Comparison of ENCODE assay signal across 8 cellular contexts in the genomic region with DNA sequence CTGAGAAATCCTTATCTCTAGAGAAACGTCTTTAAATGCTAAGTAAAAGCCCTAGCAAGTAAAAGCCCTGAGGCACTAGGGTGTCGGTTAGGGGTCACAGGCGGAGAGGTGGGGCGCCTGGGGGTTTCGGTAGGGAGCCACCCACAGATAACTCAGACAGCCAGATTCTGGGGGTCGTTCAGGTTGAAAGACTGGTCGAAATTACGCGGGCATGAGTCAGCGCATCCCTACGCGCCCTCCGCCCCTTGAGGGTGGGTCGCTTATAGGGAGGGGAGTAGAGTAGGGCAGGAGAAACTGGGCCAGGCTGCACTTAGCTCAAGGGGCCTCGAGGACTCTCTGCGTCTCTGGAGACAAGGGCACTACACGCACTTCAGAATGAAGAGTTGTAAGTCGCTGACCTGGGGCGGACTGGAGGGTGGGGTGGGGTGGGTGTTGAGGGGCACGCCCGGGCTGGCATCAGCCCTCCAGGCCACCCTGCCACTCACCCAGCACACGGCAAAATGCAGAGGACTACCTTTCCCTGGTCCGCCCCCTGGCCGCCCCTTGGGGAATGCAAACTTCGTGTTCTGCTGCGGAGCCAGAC. TPM values are rescaled to one million over a fixed set of nuclear protein-coding genes. Genes with fewer than 3 reads are reported as not detected.
DNase-seq lines count a peak whose midpoint lies in the region; ATAC-seq, FAIRE-seq and TF ChIP-seq lines count a peak whose summit lies in the region.

No MANE protein-coding gene starts in this region.

- ATAC-seq in WTC11, result peak; percentile 27
- ATAC-seq in foreskin keratinocyte, result peak; percentile 22
- ATAC-seq in GM19328 (IDR thresholded peaks at IDR 0.05; ENCODE audit: unreplicated experiment), result no peak
- ATAC-seq in GM21529 (IDR thresholded peaks at IDR 0.05; ENCODE audit: unreplicated experiment), result no peak

- peaks cover 43% of the 10 kb centered on the region for H3K4me1 Mint-ChIP-seq in HFFc6 (ENCODE audit: low read depth)
- H3K4me1 Mint-ChIP-seq in WTC11, result peaks cover 37% of the 10 kb centered on the region

- no peaks in the 10 kb centered on the region for H3K9me3 ChIP-seq in ovary

- H3K4me1 ChIP-seq in foreskin keratinocyte (peaks cover 4% of the 10 kb centered on the region), ovary (ENCODE audit: insufficient read depth) (peaks cover 9% of the 10 kb centered on the region)

- TF ChIP-seq EP300 in ovary (IDR thresholded peaks at IDR 0.05), result no peak

- H3K27ac ChIP-seq in foreskin keratinocyte (peak overlapping the region; percentile 60), ovary (peak overlapping the region; percentile 90 to 94)

- H3K27me3 ChIP-seq in foreskin keratinocyte, result no peaks in the 10 kb centered on the region
- no peaks in the 10 kb centered on the region for H3K27me3 ChIP-seq in ovary

- TF ChIP-seq POLR2A in ovary (IDR thresholded peaks at IDR 0.05) (no peak), H54 (IDR thresholded peaks at IDR 0.05; ENCODE audit: low read depth, low read length) (no peak)

- H3K27me3 Mint-ChIP-seq in HFFc6 (ENCODE audit: insufficient read depth), result peaks cover 2% of the 10 kb centered on the region
- H3K27me3 Mint-ChIP-seq in WTC11 (ENCODE audit: low read depth), result peaks cover 41% of the 10 kb centered on the region

- intact Hi-C loops in ovary (cut with DNase I), result loop anchor here in 1 of 4 donors (10.0 kb wide), 1 partner anchor 69 kb away; no protein-coding TSS in a partner anchor

- CTCF ChIA-PET in AG04449 (lab: Yijun Ruan, JAX), result interaction anchor here (1.0 to 2.9 kb wide), 4 partner anchors 23 to 42 kb away, joined by 4 to 27 read pairs (median 4); a partner anchor contains a TSS
- CTCF ChIA-PET in WTC11 (lab: Charles Lee), result interaction anchor here (0.5 to 3.3 kb wide), 14 partner anchors 8 to 651 kb away, joined by 3 to 20 read pairs (median 4); a partner anchor contains a TSS

- DNase-seq in AG04449 (ENCODE audit: low read depth, low spot score), result no peak
- DNase-seq in HFFc6, result no peak
- peak; percentile 58 for DNase-seq in WTC11 (ENCODE audit: low spot score)
- peak in 1 of 2 donors; percentile 38 for DNase-seq in foreskin keratinocyte
- DNase-seq in ovary, result peak in 4 of 5 donors; percentile 67 to 75 (median 73)
- no peak for DNase-seq in H54 (ENCODE audit: insufficient read length, low spot score)

- peak; percentile 14 for TF ChIP-seq CTCF in AG04449 (IDR thresholded peaks at IDR 0.05; ENCODE audit: insufficient read depth, low read length, missing control alignments)
- peak; percentile 57 for TF ChIP-seq CTCF in HFFc6 (IDR thresholded peaks at IDR 0.05)
- no peak for TF ChIP-seq CTCF in WTC11 (IDR thresholded peaks at IDR 0.05)
- peak; percentile 40 for TF ChIP-seq CTCF in foreskin keratinocyte (conservative IDR thresholded peaks at IDR 0.05)
- TF ChIP-seq CTCF in ovary (IDR thresholded peaks at IDR 0.05), result peak in 1 of 3 donors; percentile 46

- H3K4me3 ChIP-seq in AG04449 (ENCODE audit: low read depth, low read length) (peak overlapping the region; percentile 90), ovary (peak overlapping the region; percentile 51)

- no peaks in the 10 kb centered on the region for H3K9me3 Mint-ChIP-seq in HFFc6
- no peaks in the 10 kb centered on the region for H3K9me3 Mint-ChIP-seq in WTC11

- H3K36me3 ChIP-seq in ovary, result no peaks in the 10 kb centered on the region

- 1 to 4% (median 3%) methylated on average over 25 to 26 of the region's 26 CpGs for WGBS in ovary, 3 donors

- H3K27ac Mint-ChIP-seq in HFFc6 (peak overlapping the region; percentile 97), WTC11 (peak overlapping the region; percentile 91)

- POLR2A ChIA-PET in AG04449 (lab: Yijun Ruan, JAX), result no interaction called here
- POLR2A ChIA-PET in WTC11 (lab: Charles Lee), result interaction anchor here (1.0 to 1.8 kb wide), 2 partner anchors 24 to 25 kb away, joined by 4 to 7 read pairs; a partner anchor contains a TSS

- no peak for FAIRE-seq in H54 (lab: Jason Lieb, UNC)

- peaks cover 20% of the 10 kb centered on the region for H3K36me3 Mint-ChIP-seq in HFFc6 (ENCODE audit: low read depth)
- peaks cover 23% of the 10 kb centered on the region for H3K36me3 Mint-ChIP-seq in WTC11

- H3K4me3 Mint-ChIP-seq in HFFc6, result peak overlapping the region; percentile 100
- peak overlapping the region; percentile 100 for H3K4me3 Mint-ChIP-seq in WTC11

TF ChIP-seq in WTC11, 78 proteins besides CTCF, POLR2A, EP300 and RAD21:
- TF ChIP-seq ZNF671 (CRISPR knock-in tag; IDR thresholded peaks at IDR 0.05), result no peak
- peak; percentile 55; the same call in 1 of the 2 replicates for TF ChIP-seq NFE2L1 (CRISPR knock-in tag; IDR thresholded peaks at IDR 0.05)
- TF ChIP-seq, protein P1, sequence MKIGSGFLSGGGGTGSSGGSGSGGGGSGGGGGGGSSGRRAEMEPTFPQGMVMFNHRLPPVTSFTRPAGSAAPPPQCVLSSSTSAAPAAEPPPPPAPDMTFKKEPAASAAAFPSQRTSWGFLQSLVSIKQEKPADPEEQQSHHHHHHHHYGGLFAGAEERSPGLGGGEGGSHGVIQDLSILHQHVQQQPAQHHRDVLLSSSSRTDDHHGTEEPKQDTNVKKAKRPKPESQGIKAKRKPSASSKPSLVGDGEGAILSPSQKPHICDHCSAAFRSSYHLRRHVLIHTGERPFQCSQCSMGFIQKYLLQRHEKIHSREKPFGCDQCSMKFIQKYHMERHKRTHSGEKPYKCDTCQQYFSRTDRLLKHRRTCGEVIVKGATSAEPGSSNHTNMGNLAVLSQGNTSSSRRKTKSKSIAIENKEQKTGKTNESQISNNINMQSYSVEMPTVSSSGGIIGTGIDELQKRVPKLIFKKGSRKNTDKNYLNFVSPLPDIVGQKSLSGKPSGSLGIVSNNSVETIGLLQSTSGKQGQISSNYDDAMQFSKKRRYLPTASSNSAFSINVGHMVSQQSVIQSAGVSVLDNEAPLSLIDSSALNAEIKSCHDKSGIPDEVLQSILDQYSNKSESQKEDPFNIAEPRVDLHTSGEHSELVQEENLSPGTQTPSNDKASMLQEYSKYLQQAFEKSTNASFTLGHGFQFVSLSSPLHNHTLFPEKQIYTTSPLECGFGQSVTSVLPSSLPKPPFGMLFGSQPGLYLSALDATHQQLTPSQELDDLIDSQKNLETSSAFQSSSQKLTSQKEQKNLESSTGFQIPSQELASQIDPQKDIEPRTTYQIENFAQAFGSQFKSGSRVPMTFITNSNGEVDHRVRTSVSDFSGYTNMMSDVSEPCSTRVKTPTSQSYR (CRISPR knock-in tag; IDR thresholded peaks at IDR 0.05), result no peak
TF ChIP-seq in WTC11: peak in this region for 1.

RNA-seq across cellular contexts. Expression of a gene that starts 0.6 kb away (rescaled TPM):
- total RNA-seq in HFFc6 (2021; fragmentation: NEBNext Ultra II Directional; extraction: Animal tissue kit (Norgen Biotek cat#: 25700)), result 10 to 100 TPM; 15.9 to 21.7 (median 18.6) TPM
- total RNA-seq in WTC11 (2021) (30.0 to 33.8 TPM (median 31.6 TPM) in 3 replicates), foreskin keratinocyte (12.1 and 14.0 TPM in 2 replicates), ovary (10 to 100 TPM; 33.5 to 63.9 (median 43.9) TPM)
- polyA plus RNA-seq in foreskin keratinocyte (14.1 and 15.6 TPM in 2 replicates), ovary (10 to 100 TPM; 34.4 to 53.1 TPM)

RNA-seq across cellular contexts. Expression of a gene that starts 1.6 kb away (rescaled TPM):
- 1 to 10 TPM; 2.6 to 5.8 (median 5.1) TPM for total RNA-seq in HFFc6 (2021; fragmentation: NEBNext Ultra II Directional; extraction: Animal tissue kit (Norgen Biotek cat#: 25700))
- total RNA-seq in WTC11 (2021), result 1.4 to 2.2 TPM (median 1.6 TPM) in 3 replicates
- total RNA-seq in foreskin keratinocyte, result 0.21 and 0.37 TPM in 2 replicates
- polyA plus RNA-seq in foreskin keratinocyte, result 0.45 and 0.75 TPM in 2 replicates
- 10 to 100 TPM in 5 of 7 donors, 1 to 10 TPM in 2; 2.4 to 44.1 (median 28.0) TPM for total RNA-seq in ovary
- 10 to 100 TPM; 16.3 to 27.7 TPM for polyA plus RNA-seq in ovary

RNA-seq across cellular contexts. Expression of a gene that starts 11.1 kb away (rescaled TPM):
- total RNA-seq in HFFc6 (2021; fragmentation: NEBNext Ultra II Directional; extraction: Animal tissue kit (Norgen Biotek cat#: 25700)), result 1 to 10 TPM; 3.5 to 4.4 (median 3.7) TPM
- total RNA-seq in WTC11 (2021), result 15.7 to 17.5 TPM (median 17.4 TPM) in 3 replicates
- 3.6 and 3.8 TPM in 2 replicates for total RNA-seq in foreskin keratinocyte
- 6.5 and 7.0 TPM in 2 replicates for polyA plus RNA-seq in foreskin keratinocyte
- 10 to 100 TPM; 11.8 to 47.3 (median 36.8) TPM for total RNA-seq in ovary
- polyA plus RNA-seq in ovary, result 10 to 100 TPM; 29.8 to 36.7 TPM

RNA-seq across cellular contexts. Expression of a gene that starts 22.5 kb away (rescaled TPM):
- total RNA-seq in HFFc6 (2021; fragmentation: NEBNext Ultra II Directional; extraction: Animal tissue kit (Norgen Biotek cat#: 25700)), result 100 to 1,000 TPM in 5 of 6 experiments, 10 to 100 TPM in 1; 88.8 to 114 (median 104) TPM
- total RNA-seq in WTC11 (2021), result 84.5 to 88.9 TPM (median 87.5 TPM) in 3 replicates
- total RNA-seq in foreskin keratinocyte, result 57.1 and 61.4 TPM in 2 replicates
- 75.1 and 80.7 TPM in 2 replicates for polyA plus RNA-seq in foreskin keratinocyte
- 10 to 100 TPM; 29.6 to 82.4 (median 60.6) TPM for total RNA-seq in ovary
- 10 to 100 TPM; 53.5 to 75.7 TPM for polyA plus RNA-seq in ovary

RNA-seq across cellular contexts. Expression of a gene that starts 23.3 kb away (rescaled TPM):
- total RNA-seq in HFFc6 (2021; fragmentation: NEBNext Ultra II Directional; extraction: Animal tissue kit (Norgen Biotek cat#: 25700)), result 1 to 10 TPM; 4.3 to 6.0 (median 4.9) TPM
- total RNA-seq in WTC11 (2021), result 8.2 to 9.0 TPM (median 8.4 TPM) in 3 replicates
- total RNA-seq in foreskin keratinocyte, result 7.5 and 8.6 TPM in 2 replicates
- polyA plus RNA-seq in foreskin keratinocyte, result 11.0 and 12.5 TPM in 2 replicates
- total RNA-seq in ovary, result 1 to 10 TPM; 1.7 to 4.6 (median 4.1) TPM
- 1 to 10 TPM; 4.2 to 5.5 TPM for polyA plus RNA-seq in ovary

Comparison
In these comparisons a context has a peak if more than half of its experiments do, and no peak if none do; other contexts are left out.
1. DNase-seq: peak in WTC11 (single experiment) and ovary (4 of 5); none in AG04449 (single experiment), HFFc6 (single experiment) and H54 (single experiment).
2. ATAC-seq: peak in WTC11 (single experiment) and foreskin keratinocyte (single experiment); none in GM19328 (single experiment) and GM21529 (single experiment).